Comparison of ENCODE assay signal across 15 cellular contexts in the genomic region with DNA sequence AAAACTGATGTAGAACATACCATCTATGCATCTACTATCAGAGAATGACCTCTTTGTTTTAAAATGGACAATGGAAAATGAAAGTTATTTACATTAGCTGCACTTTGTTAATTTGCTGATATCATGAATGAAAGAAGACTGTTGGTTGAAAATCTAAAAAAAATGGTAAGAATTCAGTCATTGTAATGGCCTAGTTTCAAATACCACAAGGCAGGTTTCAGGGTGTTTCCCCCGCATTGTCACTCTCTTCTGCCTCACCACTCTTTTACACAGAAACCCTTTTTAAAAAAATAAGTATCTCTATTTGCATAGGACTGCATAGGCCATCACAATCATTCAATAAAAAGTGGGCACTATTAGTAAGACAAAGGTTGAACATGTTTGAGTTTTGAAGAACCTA.
DNase-seq lines count a peak whose midpoint lies in the region; ATAC-seq and TF ChIP-seq lines count a peak whose summit lies in the region.
"Had no signal": no experiment of that assay in that cellular context is flagged by ENCODE, and none has a peak within 500 bp of the region (broad histone marks: within the 10 kb centered on the region; RNA-seq: fewer than 3 reads in every experiment).

No MANE protein-coding gene starts in this region.

- ATAC-seq in GM19023 (IDR thresholded peaks at IDR 0.05; ENCODE audit: unreplicated experiment), result peak; percentile 81
- ATAC-seq in HG02588 (IDR thresholded peaks at IDR 0.05; ENCODE audit: unreplicated experiment), result peak; percentile 67
- ATAC-seq in HG03159 (IDR thresholded peaks at IDR 0.05; ENCODE audit: unreplicated experiment), result peak; percentile 67
- no peak for ATAC-seq in WTC11
- ATAC-seq: gastroesophageal sphincter had no signal

- no peaks in the 10 kb centered on the region for H3K36me3 Mint-ChIP-seq in activated CD4-positive, alpha-beta memory T cell treated with anti-CD3 and anti-CD28 coated beads, Interleukin-2, amount 10 ng/mL, durations not matched to agents 7 days and 5 days (ENCODE audit: low read depth)
- no peaks in the 10 kb centered on the region for H3K36me3 Mint-ChIP-seq in WTC11
- H3K36me3 Mint-ChIP-seq: mesothelial cell of epicardium had no signal

- no peak overlapping the region for H3K4me3 Mint-ChIP-seq in activated CD4-positive, alpha-beta memory T cell treated with anti-CD3 and anti-CD28 coated beads, Interleukin-2, amount 10 ng/mL, durations not matched to agents 7 days and 5 days
- no peak overlapping the region for H3K4me3 Mint-ChIP-seq in WTC11
- H3K4me3 Mint-ChIP-seq: mesothelial cell of epicardium had no signal

- H3K4me1 Mint-ChIP-seq in activated CD4-positive, alpha-beta memory T cell treated with anti-CD3 and anti-CD28 coated beads, Interleukin-2, amount 10 ng/mL, durations not matched to agents 7 days and 5 days, result no peaks in the 10 kb centered on the region
- 0 out of 2 replicates have a peak, but pooled peaks cover 3% of the 10 kb centered on the region for H3K4me1 Mint-ChIP-seq in WTC11

- H3K27ac Mint-ChIP-seq in activated CD4-positive, alpha-beta memory T cell treated with anti-CD3 and anti-CD28 coated beads, Interleukin-2, amount 10 ng/mL, durations not matched to agents 7 days and 5 days, result no peak overlapping the region
- H3K27ac Mint-ChIP-seq in WTC11, result no peak overlapping the region
- H3K27ac Mint-ChIP-seq: mesothelial cell of epicardium had no signal

- CTCF ChIA-PET in activated CD4-positive, alpha-beta memory T cell treated with anti-CD3 and anti-CD28 coated beads, Interleukin-2, amount 10 ng/mL, durations not matched to agents 7 days and 5 days (lab: Charles Lee), result no interaction called here
- CTCF ChIA-PET in WTC11 (lab: Charles Lee), result no interaction called here

- POLR2A ChIA-PET in activated CD4-positive, alpha-beta memory T cell treated with anti-CD3 and anti-CD28 coated beads, Interleukin-2, amount 10 ng/mL, durations not matched to agents 7 days and 5 days (lab: Charles Lee), result no interaction called here
- POLR2A ChIA-PET in WTC11 (lab: Charles Lee), result no interaction called here

- H3K9me3 Mint-ChIP-seq in activated CD4-positive, alpha-beta memory T cell treated with anti-CD3 and anti-CD28 coated beads, Interleukin-2, amount 10 ng/mL, durations not matched to agents 7 days and 5 days, result peaks cover 17% of the 10 kb centered on the region
- H3K9me3 Mint-ChIP-seq in WTC11, result peaks cover 15% of the 10 kb centered on the region
- H3K9me3 Mint-ChIP-seq: mesothelial cell of epicardium had no signal

- TF ChIP-seq CTCF in WTC11 (IDR thresholded peaks at IDR 0.05), result no peak

- H3K27me3 Mint-ChIP-seq in activated CD4-positive, alpha-beta memory T cell treated with anti-CD3 and anti-CD28 coated beads, Interleukin-2, amount 10 ng/mL, durations not matched to agents 7 days and 5 days, result no peaks in the 10 kb centered on the region
- no peaks in the 10 kb centered on the region for H3K27me3 Mint-ChIP-seq in WTC11 (ENCODE audit: low read depth)

- peak; percentile 18 for DNase-seq in germinal center (ENCODE audit: low spot score)
- no peak for DNase-seq in activated effector memory CD4-positive, alpha-beta T cell treated with Interleukin-2 at 50 U/mL for 16 hours
- no peak for DNase-seq in activated CD4-positive, alpha-beta memory T cell treated with anti-CD3 and anti-CD28 coated beads, Interleukin-2, amount 10 ng/mL, durations not matched to agents 7 days and 5 days
- no peak for DNase-seq in WTC11 (ENCODE audit: low spot score)
- DNase-seq: activated CD4-positive, alpha-beta T cell treated with anti-CD3 and anti-CD28 coated beads for 4 hours; amniotic stem cell; NCI-H2081; sigmoid colon; stimulated activated CD4-positive, alpha-beta T cell treated with anti-CD3 and anti-CD28 coated beads, Interleukin-4, amount 100 ng/mL, for 4 hours; stimulated activated naive CD4-positive, alpha-beta T cell had no signal

TF ChIP-seq in WTC11, 78 proteins besides CTCF, POLR2A, EP300 and RAD21:
- TF ChIP-seq, protein P1, sequence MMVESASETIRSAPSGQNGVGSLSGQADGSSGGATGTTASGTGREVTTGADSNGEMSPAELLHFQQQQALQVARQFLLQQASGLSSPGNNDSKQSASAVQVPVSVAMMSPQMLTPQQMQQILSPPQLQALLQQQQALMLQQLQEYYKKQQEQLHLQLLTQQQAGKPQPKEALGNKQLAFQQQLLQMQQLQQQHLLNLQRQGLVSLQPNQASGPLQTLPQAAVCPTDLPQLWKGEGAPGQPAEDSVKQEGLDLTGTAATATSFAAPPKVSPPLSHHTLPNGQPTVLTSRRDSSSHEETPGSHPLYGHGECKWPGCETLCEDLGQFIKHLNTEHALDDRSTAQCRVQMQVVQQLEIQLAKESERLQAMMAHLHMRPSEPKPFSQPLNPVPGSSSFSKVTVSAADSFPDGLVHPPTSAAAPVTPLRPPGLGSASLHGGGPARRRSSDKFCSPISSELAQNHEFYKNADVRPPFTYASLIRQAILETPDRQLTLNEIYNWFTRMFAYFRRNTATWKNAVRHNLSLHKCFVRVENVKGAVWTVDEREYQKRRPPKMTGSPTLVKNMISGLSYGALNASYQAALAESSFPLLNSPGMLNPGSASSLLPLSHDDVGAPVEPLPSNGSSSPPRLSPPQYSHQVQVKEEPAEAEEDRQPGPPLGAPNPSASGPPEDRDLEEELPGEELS (CRISPR knock-in tag; IDR thresholded peaks at IDR 0.05), result no peak
- TF ChIP-seq TP53 (CRISPR knock-in tag; IDR thresholded peaks at IDR 0.05), result no peak
- TF ChIP-seq KAT7 (CRISPR knock-in tag; IDR thresholded peaks at IDR 0.05; ENCODE audit: borderline replicate concordance), result no peak
- no peak for TF ChIP-seq NR3C1 (CRISPR knock-in tag; conservative IDR thresholded peaks at IDR 0.05; ENCODE audit: low read depth)
- TF ChIP-seq, protein P2, sequence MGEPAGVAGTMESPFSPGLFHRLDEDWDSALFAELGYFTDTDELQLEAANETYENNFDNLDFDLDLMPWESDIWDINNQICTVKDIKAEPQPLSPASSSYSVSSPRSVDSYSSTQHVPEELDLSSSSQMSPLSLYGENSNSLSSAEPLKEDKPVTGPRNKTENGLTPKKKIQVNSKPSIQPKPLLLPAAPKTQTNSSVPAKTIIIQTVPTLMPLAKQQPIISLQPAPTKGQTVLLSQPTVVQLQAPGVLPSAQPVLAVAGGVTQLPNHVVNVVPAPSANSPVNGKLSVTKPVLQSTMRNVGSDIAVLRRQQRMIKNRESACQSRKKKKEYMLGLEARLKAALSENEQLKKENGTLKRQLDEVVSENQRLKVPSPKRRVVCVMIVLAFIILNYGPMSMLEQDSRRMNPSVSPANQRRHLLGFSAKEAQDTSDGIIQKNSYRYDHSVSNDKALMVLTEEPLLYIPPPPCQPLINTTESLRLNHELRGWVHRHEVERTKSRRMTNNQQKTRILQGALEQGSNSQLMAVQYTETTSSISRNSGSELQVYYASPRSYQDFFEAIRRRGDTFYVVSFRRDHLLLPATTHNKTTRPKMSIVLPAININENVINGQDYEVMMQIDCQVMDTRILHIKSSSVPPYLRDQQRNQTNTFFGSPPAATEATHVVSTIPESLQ (CRISPR knock-in tag; IDR thresholded peaks at IDR 0.05), result no peak
- TF ChIP-seq RELA (CRISPR knock-in tag; IDR thresholded peaks at IDR 0.05; ENCODE audit: borderline replicate concordance), result no peak
- TF ChIP-seq ZBTB21 (CRISPR knock-in tag; IDR thresholded peaks at IDR 0.05; ENCODE audit: borderline replicate concordance), result no peak
- TF ChIP-seq SMAD4 (CRISPR knock-in tag; IDR thresholded peaks at IDR 0.05), result no peak
- TF ChIP-seq MXD4 (CRISPR knock-in tag; IDR thresholded peaks at IDR 0.05; ENCODE audit: borderline replicate concordance), result no peak
- no peak for TF ChIP-seq CREB1 (CRISPR knock-in tag; IDR thresholded peaks at IDR 0.05)
- no peak for TF ChIP-seq NFATC4 (CRISPR knock-in tag; IDR thresholded peaks at IDR 0.05)
- no peak for TF ChIP-seq EMX1 (CRISPR knock-in tag; IDR thresholded peaks at IDR 0.05)
- no peak for TF ChIP-seq NFE2L1 (CRISPR knock-in tag; IDR thresholded peaks at IDR 0.05)
